In genomic region chr5:111142932-111143331, GRCh38 we compare ENCODE assay signal across 21 cellular contexts. TPM values are rescaled to one million over a fixed set of nuclear protein-coding genes. Genes with fewer than 3 reads are reported as not detected.
DNase-seq lines count a peak whose midpoint lies in the region; ATAC-seq, FAIRE-seq and TF ChIP-seq lines count a peak whose summit lies in the region.
"Had no signal": no experiment of that assay in that cellular context is flagged by ENCODE, and none has a peak within 500 bp of the region (broad histone marks: within the 10 kb centered on the region; RNA-seq: fewer than 3 reads in every experiment).

No MANE protein-coding gene starts in this region.

- H3K27me3 ChIP-seq in astrocyte (ENCODE audit: insufficient read depth, low read length) (no peaks in the 10 kb centered on the region), heart right ventricle (no peaks in the 10 kb centered on the region), thyroid gland (no peaks in the 10 kb centered on the region)
- H3K27me3 ChIP-seq: suprapubic skin had no signal

- TF ChIP-seq CTCF in HEK293 (tag by site-specific recombination; IDR thresholded peaks at IDR 0.05): no peak
- no peak for TF ChIP-seq CTCF in astrocyte (IDR thresholded peaks at IDR 0.05; ENCODE audit: insufficient read depth, low read depth, low read length)
- no peak for TF ChIP-seq CTCF in heart right ventricle (IDR thresholded peaks at IDR 0.05)
- no peak for TF ChIP-seq CTCF in thyroid gland (IDR thresholded peaks at IDR 0.05)

- no peak overlapping the region for H3K4me3 ChIP-seq in HEK293 (ENCODE audit: low read depth, low read length)
- no peak overlapping the region for H3K4me3 ChIP-seq in astrocyte (ENCODE audit: insufficient read depth, low read depth, low read length)
- H3K4me3 ChIP-seq in heart right ventricle: no peak overlapping the region
- no peak overlapping the region for H3K4me3 ChIP-seq in thyroid gland (replicated peaks in 1 of 3)
- H3K4me3 ChIP-seq: suprapubic skin had no signal

- H3K4me2 ChIP-seq in astrocyte (ENCODE audit: low read length): no peak overlapping the region

- CTCF ChIA-PET in HEK293 (lab: Yijun Ruan, JAX): interaction anchor here (0.5 kb wide), 1 partner anchor 377 kb away, joined by 6 read pairs; no protein-coding TSS in a partner anchor

- H3K27ac Mint-ChIP-seq in astrocyte (ENCODE audit: unreplicated experiment): no peak overlapping the region
- H3K27ac Mint-ChIP-seq: activated CD4-positive, alpha-beta T cell treated with anti-CD3 and anti-CD28 coated beads for 36 hours; activated CD8-positive, alpha-beta memory T cell treated with anti-CD3 and anti-CD28 coated beads, Interleukin-2, amount 10 ng/mL, durations not matched to agents 7 days and 5 days; activated naive CD8-positive, alpha-beta T cell treated with anti-CD3 and anti-CD28 coated beads, Interleukin-2, amount 50 U/mL, for 24 hours; CD4-positive, alpha-beta T cell had no signal

- H3K27me3 Mint-ChIP-seq in astrocyte (ENCODE audit: low read depth, unreplicated experiment): no peaks in the 10 kb centered on the region
- H3K27me3 Mint-ChIP-seq: activated CD4-positive, alpha-beta T cell treated with anti-CD3 and anti-CD28 coated beads for 36 hours; CD4-positive, alpha-beta T cell had no signal

- FAIRE-seq in astrocyte (lab: Jason Lieb, UNC): no peak
- FAIRE-seq: bronchial epithelial cell, H54 had no signal

- H3K4me3 Mint-ChIP-seq in astrocyte (ENCODE audit: unreplicated experiment): no peak overlapping the region
- H3K4me3 Mint-ChIP-seq: activated CD4-positive, alpha-beta T cell treated with anti-CD3 and anti-CD28 coated beads for 36 hours; activated CD8-positive, alpha-beta memory T cell treated with anti-CD3 and anti-CD28 coated beads, Interleukin-2, amount 10 ng/mL, durations not matched to agents 7 days and 5 days; activated naive CD8-positive, alpha-beta T cell treated with anti-CD3 and anti-CD28 coated beads, Interleukin-2, amount 50 U/mL, for 24 hours; CD4-positive, alpha-beta T cell had no signal

- no peaks in the 10 kb centered on the region for H3K4me1 ChIP-seq in HEK293 (ENCODE audit: control insufficient read depth, insufficient read depth, low read length)
- H3K4me1 ChIP-seq in astrocyte (ENCODE audit: insufficient read depth, low read length): peaks cover 5% of the 10 kb centered on the region
- H3K4me1 ChIP-seq in heart right ventricle: peaks cover 0 to 9% (median 0%) of the 10 kb centered on the region in 9 donors
- H3K4me1 ChIP-seq in thyroid gland: peaks cover 0 to 6% of the 10 kb centered on the region in 2 donors

- H4K20me1 ChIP-seq in astrocyte (ENCODE audit: insufficient read depth, low read length): no peaks in the 10 kb centered on the region

- no peaks in the 10 kb centered on the region for H3K9me3 Mint-ChIP-seq in astrocyte (ENCODE audit: unreplicated experiment)
- H3K9me3 Mint-ChIP-seq: activated naive CD8-positive, alpha-beta T cell treated with anti-CD3 and anti-CD28 coated beads, Interleukin-2, amount 50 U/mL, for 24 hours; CD4-positive, alpha-beta T cell had no signal

- POLR2A ChIA-PET in HEK293 (lab: Yijun Ruan, JAX): no interaction called here

- H3K4me1 Mint-ChIP-seq in astrocyte (ENCODE audit: low read depth, unreplicated experiment): peaks cover 5% of the 10 kb centered on the region

- DNase-seq in D341Med (ENCODE audit: low spot score): peak; percentile 30
- DNase-seq in astrocyte (ENCODE audit: low read depth): peak; percentile 12
- peak; percentile 49 for DNase-seq in fibroblast of peridontal ligament (ENCODE audit: extremely low read depth)
- no peak for DNase-seq in kidney tubule cell (ENCODE audit: low spot score)
- no peak for DNase-seq in heart right ventricle
- DNase-seq in thyroid gland: no peak
- DNase-seq: ACHN; activated CD4-positive, alpha-beta T cell treated with anti-CD3 and anti-CD28 coated beads for 36 hours; activated CD8-positive, alpha-beta memory T cell treated with anti-CD3 and anti-CD28 coated beads, Interleukin-2, amount 10 ng/mL, durations not matched to agents 7 days and 5 days; activated naive CD8-positive, alpha-beta T cell treated with anti-CD3 and anti-CD28 coated beads, Interleukin-2, amount 50 U/mL, for 24 hours; CD4-positive, alpha-beta T cell; DMS79; glutamatergic neuron; left ventricle myocardium superior; NCI-H1694 treated with DMSO at 0.1 percent for 48 hours; stimulated activated CD4-positive, alpha-beta T cell treated with anti-CD3 and anti-CD28 coated beads, Interleukin-12 subunit alpha, Interleukin-12 subunit beta, amount 100 ng/mL, for 4 hours had no signal

- H3K9me3 ChIP-seq in HEK293 (ENCODE audit: control insufficient read depth, insufficient read depth, low read depth, low read length) (no peaks in the 10 kb centered on the region), astrocyte (ENCODE audit: insufficient read depth, low read depth, low read length) (no peaks in the 10 kb centered on the region), heart right ventricle (no peaks in the 10 kb centered on the region), thyroid gland (no peaks in the 10 kb centered on the region)
- H3K9me3 ChIP-seq: suprapubic skin had no signal

- no peak for TF ChIP-seq POLR2A in thyroid gland (IDR thresholded peaks at IDR 0.05)

- no peak overlapping the region for H3K9ac ChIP-seq in astrocyte (ENCODE audit: low read length)

- 93 to 94% methylated on average over 4 of the region's 4 CpGs for WGBS in heart right ventricle, 2 donors
- 82 to 87% methylated on average over 4 of the region's 4 CpGs for WGBS in thyroid gland, 2 donors

- H3K36me3 ChIP-seq in HEK293 (ENCODE audit: control insufficient read depth in 2 of 2, insufficient read depth in 1 of 2, low read length in 2 of 2) (no peaks in the 10 kb centered on the region), astrocyte (ENCODE audit: insufficient read depth, low read length) (no peaks in the 10 kb centered on the region), heart right ventricle (no peaks in the 10 kb centered on the region), thyroid gland (no peaks in the 10 kb centered on the region)
- H3K36me3 ChIP-seq: suprapubic skin had no signal

- peaks cover 2% of the 10 kb centered on the region for H3K36me3 Mint-ChIP-seq in astrocyte (ENCODE audit: low read depth, unreplicated experiment)
- H3K36me3 Mint-ChIP-seq: activated CD8-positive, alpha-beta memory T cell treated with anti-CD3 and anti-CD28 coated beads, Interleukin-2, amount 10 ng/mL, durations not matched to agents 7 days and 5 days had no signal

- H3K27ac ChIP-seq in HEK293 (ENCODE audit: extremely low read depth, low read depth, low read length) (no peak overlapping the region), astrocyte (ENCODE audit: low read depth, low read length) (no peak overlapping the region), heart right ventricle (no peak overlapping the region), thyroid gland (no peak overlapping the region)
- H3K27ac ChIP-seq: suprapubic skin had no signal

- intact Hi-C loops in heart right ventricle (cut with DNase I): no loop called here
- intact Hi-C loops in thyroid gland (cut with DNase I): no loop called here

- no peaks in the 10 kb centered on the region for H3K79me2 ChIP-seq in astrocyte (ENCODE audit: insufficient read depth, low read length)

- H2AFZ ChIP-seq in astrocyte (ENCODE audit: low read depth, low read length): no peak overlapping the region

- no peak for ATAC-seq in GM21825 (IDR thresholded peaks at IDR 0.05; ENCODE audit: unreplicated experiment)
- no peak for ATAC-seq in heart right ventricle
- ATAC-seq: activated CD4-positive, alpha-beta T cell treated with anti-CD3 and anti-CD28 coated beads for 36 hours; activated CD8-positive, alpha-beta memory T cell treated with anti-CD3 and anti-CD28 coated beads, Interleukin-2, amount 10 ng/mL, durations not matched to agents 7 days and 5 days; activated naive CD8-positive, alpha-beta T cell treated with anti-CD3 and anti-CD28 coated beads, Interleukin-2, amount 50 U/mL, for 24 hours; left ventricle myocardium superior had no signal

TF ChIP-seq in HEK293, 187 proteins besides CTCF, POLR2A, EP300 and RAD21 (continues in another document):
- TF ChIP-seq ZNF37A (tag by site-specific recombination; IDR thresholded peaks at IDR 0.05) (no peak), ZNF792 (tag by site-specific recombination; IDR thresholded peaks at IDR 0.05) (no peak), PBX3 (CRISPR knock-in tag; IDR thresholded peaks at IDR 0.05) (no peak), REST (tag by site-specific recombination; IDR thresholded peaks at IDR 0.05) (no peak)

RNA-seq across cellular contexts. Expression of gene WDR36, which starts 50.8 kb away (rescaled TPM):
- total RNA-seq in astrocyte (30.8 and 33.4 TPM in 2 replicates), heart right ventricle (10 to 100 TPM; 11.2 to 15.8 (median 13.6) TPM), thyroid gland (10 to 100 TPM; 26.3 to 43.2 (median 30.4) TPM)
- polyA plus RNA-seq in heart right ventricle: 1 to 10 TPM; 3.2 to 6.9 TPM

Comparison
In these comparisons a context has a peak if more than half of its experiments do, and no peak if none do; other contexts are left out.
1. DNase-seq: peak in D341Med (single experiment), astrocyte (single experiment) and fibroblast of peridontal ligament (single experiment); none in kidney tubule cell (single experiment), heart right ventricle (0 of 2) and thyroid gland (0 of 2).